In the genomic region with DNA sequence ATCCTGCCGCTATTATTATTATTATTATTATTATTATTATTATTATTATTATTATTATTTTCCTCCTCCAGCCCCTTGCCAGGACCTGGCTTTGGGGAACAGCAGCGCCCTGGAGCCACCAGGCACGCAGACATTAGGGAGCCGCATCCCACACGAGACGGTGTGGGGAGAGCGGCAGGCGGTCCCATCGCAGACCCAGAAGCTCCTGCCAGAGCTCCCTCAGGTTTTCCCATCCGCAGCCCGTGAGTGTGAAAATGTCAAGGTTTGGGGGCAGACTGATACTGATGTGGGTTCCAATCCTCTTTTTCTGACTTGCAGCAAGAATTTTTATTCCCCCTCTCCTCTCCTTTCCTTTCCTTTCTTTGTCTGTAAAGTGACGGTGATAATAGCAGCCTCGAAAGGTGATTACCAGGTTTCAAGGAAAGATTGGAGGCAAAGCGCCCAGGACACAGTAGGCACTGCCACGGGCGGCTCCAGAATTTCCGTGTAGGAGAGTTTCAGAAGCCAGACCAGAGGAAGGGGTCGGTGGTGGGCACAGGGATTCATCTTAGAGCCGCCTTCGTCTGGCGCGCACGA, we compare ENCODE assay signal across 17 cellular contexts. TPM values are rescaled to one million over a fixed set of nuclear protein-coding genes. Genes with fewer than 3 reads are reported as not detected.
DNase-seq lines count a peak whose midpoint lies in the region; ATAC-seq and TF ChIP-seq lines count a peak whose summit lies in the region.
"Had no signal": no experiment of that assay in that cellular context is flagged by ENCODE, and none has a peak within 500 bp of the region (broad histone marks: within the 10 kb centered on the region; RNA-seq: fewer than 3 reads in every experiment).

No MANE protein-coding gene starts in this region.

- H3K9ac ChIP-seq in ES-I3 (ENCODE audit: low read depth, low read length), result peak overlapping the region; percentile 55
- no peak overlapping the region for H3K9ac ChIP-seq in iPS-15b (ENCODE audit: low read depth, low read length)

- no peaks in the 10 kb centered on the region for H3K9me3 ChIP-seq in ES-I3 (ENCODE audit: control insufficient read depth, insufficient read depth, low read length)
- no peaks in the 10 kb centered on the region for H3K9me3 ChIP-seq in iPS-15b (ENCODE audit: control insufficient read depth, insufficient read depth, low read length)
- H3K9me3 ChIP-seq in neuron (ENCODE audit: low read length), result peaks cover 3% of the 10 kb centered on the region
- H3K9me3 ChIP-seq: BE2C, gastrocnemius medialis had no signal

- POLR2A ChIA-PET in WTC11 (lab: Charles Lee), result interaction anchor here (1.3 kb wide), 1 partner anchor 89 kb away, joined by 4 read pairs; no protein-coding TSS in a partner anchor

- DNase-seq in WTC11 (ENCODE audit: low spot score) (no peak), Ammon's horn (ENCODE audit: low spot score) (no peak), RPMI8226 (no peak)
- DNase-seq: activated T-cell treated with anti-CD3 and anti-CD28 coated beads, Interleukin-2, amount 50 U/mL, for 1 hour; BE2C; gastrocnemius medialis; NCI-H1436; stimulated activated CD4-positive, alpha-beta T cell treated with anti-CD3 and anti-CD28 coated beads, Interleukin-1b, Interleukin-23, amount 100 ng/mL, for 48 hours; substantia nigra had no signal

- no peak for TF ChIP-seq CTCF in WTC11 (IDR thresholded peaks at IDR 0.05)

- peaks cover 14% of the 10 kb centered on the region for H3K4me1 ChIP-seq in ES-I3 (ENCODE audit: insufficient read depth, low read length)
- peaks cover 11% of the 10 kb centered on the region for H3K4me1 ChIP-seq in iPS-15b (ENCODE audit: control insufficient read depth, insufficient read depth, low read length)
- H3K4me1 ChIP-seq in neuron (ENCODE audit: insufficient read depth, low read length), result no peaks in the 10 kb centered on the region
- H3K4me1 ChIP-seq: BE2C had no signal

- CTCF ChIA-PET in WTC11 (lab: Charles Lee), result interaction anchor here (0.8 to 2.6 kb wide), 3 partner anchors 9 to 47 kb away, joined by 3 to 13 read pairs (median 8); no protein-coding TSS in a partner anchor

- H3K27me3 ChIP-seq in iPS-15b (ENCODE audit: control insufficient read depth, insufficient read depth, low read length) (peaks cover 55% of the 10 kb centered on the region), neuron (ENCODE audit: insufficient read depth, low read length) (peaks cover 63% of the 10 kb centered on the region)

- peak overlapping the region; percentile 74 for H3K4me3 Mint-ChIP-seq in WTC11
- H3K4me3 Mint-ChIP-seq: activated naive CD8-positive, alpha-beta T cell had no signal

- no peak overlapping the region for H3K27ac Mint-ChIP-seq in WTC11
- H3K27ac Mint-ChIP-seq: activated naive CD8-positive, alpha-beta T cell had no signal

- H3K27me3 Mint-ChIP-seq in WTC11 (ENCODE audit: low read depth), result peaks cover 63% of the 10 kb centered on the region

- no peaks in the 10 kb centered on the region for H3K9me3 Mint-ChIP-seq in WTC11

- ATAC-seq in WTC11 (peak; percentile 4; the same call in 1 of the 2 replicates), HG02973 (IDR thresholded peaks at IDR 0.05; ENCODE audit: unreplicated experiment) (no peak), HG03280 (IDR thresholded peaks at IDR 0.05; ENCODE audit: unreplicated experiment) (no peak)
- ATAC-seq: gastrocnemius medialis had no signal

- H3K36me3 ChIP-seq in ES-I3 (ENCODE audit: insufficient read depth, low read length), result no peaks in the 10 kb centered on the region
- H3K36me3 ChIP-seq in iPS-15b (ENCODE audit: control insufficient read depth, insufficient read depth, low read length), result no peaks in the 10 kb centered on the region
- no peaks in the 10 kb centered on the region for H3K36me3 ChIP-seq in neuron (ENCODE audit: insufficient read depth, low read length)
- H3K36me3 ChIP-seq: BE2C, gastrocnemius medialis had no signal

- peak overlapping the region; percentile 67 for H2AFZ ChIP-seq in neuron (ENCODE audit: low read depth, low read length)

- H3K4me1 Mint-ChIP-seq in WTC11, result peaks cover 25% of the 10 kb centered on the region

- H3K36me3 Mint-ChIP-seq in WTC11, result no peaks in the 10 kb centered on the region
- H3K36me3 Mint-ChIP-seq: activated naive CD8-positive, alpha-beta T cell had no signal

- peak overlapping the region; percentile 61 for H3K4me3 ChIP-seq in iPS-15b (ENCODE audit: low read depth, low read length)
- H3K4me3 ChIP-seq in neuron (ENCODE audit: low read length), result peak overlapping the region; percentile 10

TF ChIP-seq in WTC11, 78 proteins besides CTCF, POLR2A, EP300 and RAD21:
- TF ChIP-seq TCF7 (CRISPR knock-in tag; IDR thresholded peaks at IDR 0.05; ENCODE audit: low read depth), result no peak
- peak; percentile 54; the same call in 1 of the 2 replicates for TF ChIP-seq HMGA2 (CRISPR knock-in tag; IDR thresholded peaks at IDR 0.05)
- no peak for TF ChIP-seq ZNF416 (CRISPR knock-in tag; IDR thresholded peaks at IDR 0.05)
- no peak for TF ChIP-seq NR2C2 (CRISPR knock-in tag; IDR thresholded peaks at IDR 0.05)
- no peak for TF ChIP-seq TP53 (CRISPR knock-in tag; IDR thresholded peaks at IDR 0.05)
- no peak for TF ChIP-seq ZNF232 (CRISPR knock-in tag; IDR thresholded peaks at IDR 0.05)
- TF ChIP-seq, protein P1, sequence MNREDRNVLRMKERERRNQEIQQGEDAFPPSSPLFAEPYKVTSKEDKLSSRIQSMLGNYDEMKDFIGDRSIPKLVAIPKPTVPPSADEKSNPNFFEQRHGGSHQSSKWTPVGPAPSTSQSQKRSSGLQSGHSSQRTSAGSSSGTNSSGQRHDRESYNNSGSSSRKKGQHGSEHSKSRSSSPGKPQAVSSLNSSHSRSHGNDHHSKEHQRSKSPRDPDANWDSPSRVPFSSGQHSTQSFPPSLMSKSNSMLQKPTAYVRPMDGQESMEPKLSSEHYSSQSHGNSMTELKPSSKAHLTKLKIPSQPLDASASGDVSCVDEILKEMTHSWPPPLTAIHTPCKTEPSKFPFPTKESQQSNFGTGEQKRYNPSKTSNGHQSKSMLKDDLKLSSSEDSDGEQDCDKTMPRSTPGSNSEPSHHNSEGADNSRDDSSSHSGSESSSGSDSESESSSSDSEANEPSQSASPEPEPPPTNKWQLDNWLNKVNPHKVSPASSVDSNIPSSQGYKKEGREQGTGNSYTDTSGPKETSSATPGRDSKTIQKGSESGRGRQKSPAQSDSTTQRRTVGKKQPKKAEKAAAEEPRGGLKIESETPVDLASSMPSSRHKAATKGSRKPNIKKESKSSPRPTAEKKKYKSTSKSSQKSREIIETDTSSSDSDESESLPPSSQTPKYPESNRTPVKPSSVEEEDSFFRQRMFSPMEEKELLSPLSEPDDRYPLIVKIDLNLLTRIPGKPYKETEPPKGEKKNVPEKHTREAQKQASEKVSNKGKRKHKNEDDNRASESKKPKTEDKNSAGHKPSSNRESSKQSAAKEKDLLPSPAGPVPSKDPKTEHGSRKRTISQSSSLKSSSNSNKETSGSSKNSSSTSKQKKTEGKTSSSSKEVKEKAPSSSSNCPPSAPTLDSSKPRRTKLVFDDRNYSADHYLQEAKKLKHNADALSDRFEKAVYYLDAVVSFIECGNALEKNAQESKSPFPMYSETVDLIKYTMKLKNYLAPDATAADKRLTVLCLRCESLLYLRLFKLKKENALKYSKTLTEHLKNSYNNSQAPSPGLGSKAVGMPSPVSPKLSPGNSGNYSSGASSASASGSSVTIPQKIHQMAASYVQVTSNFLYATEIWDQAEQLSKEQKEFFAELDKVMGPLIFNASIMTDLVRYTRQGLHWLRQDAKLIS (CRISPR knock-in tag; IDR thresholded peaks at IDR 0.05; ENCODE audit: borderline replicate concordance), result no peak
- TF ChIP-seq, protein P2, sequence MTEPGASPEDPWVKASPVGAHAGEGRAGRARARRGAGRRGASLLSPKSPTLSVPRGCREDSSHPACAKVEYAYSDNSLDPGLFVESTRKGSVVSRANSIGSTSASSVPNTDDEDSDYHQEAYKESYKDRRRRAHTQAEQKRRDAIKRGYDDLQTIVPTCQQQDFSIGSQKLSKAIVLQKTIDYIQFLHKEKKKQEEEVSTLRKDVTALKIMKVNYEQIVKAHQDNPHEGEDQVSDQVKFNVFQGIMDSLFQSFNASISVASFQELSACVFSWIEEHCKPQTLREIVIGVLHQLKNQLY (CRISPR knock-in tag; IDR thresholded peaks at IDR 0.05), result no peak

RNA-seq across cellular contexts. Expression of a gene that starts 0.8 kb away (rescaled TPM):
- total RNA-seq in WTC11 (2021), result 0.09 to 0.18 TPM in 2 of 3 replicates, not detected in the other
- total RNA-seq: gastrocnemius medialis, LHCN-M2, NCI-H460 had no signal

RNA-seq across cellular contexts. Expression of a gene that starts 20.8 kb away (rescaled TPM):
- 0.14 to 0.94 TPM (median 0.35 TPM) in 3 replicates for total RNA-seq in WTC11 (2021)
- total RNA-seq: gastrocnemius medialis, LHCN-M2, NCI-H460 had no signal
